21 cellular contexts compared by ENCODE assay signal in the genomic region with DNA sequence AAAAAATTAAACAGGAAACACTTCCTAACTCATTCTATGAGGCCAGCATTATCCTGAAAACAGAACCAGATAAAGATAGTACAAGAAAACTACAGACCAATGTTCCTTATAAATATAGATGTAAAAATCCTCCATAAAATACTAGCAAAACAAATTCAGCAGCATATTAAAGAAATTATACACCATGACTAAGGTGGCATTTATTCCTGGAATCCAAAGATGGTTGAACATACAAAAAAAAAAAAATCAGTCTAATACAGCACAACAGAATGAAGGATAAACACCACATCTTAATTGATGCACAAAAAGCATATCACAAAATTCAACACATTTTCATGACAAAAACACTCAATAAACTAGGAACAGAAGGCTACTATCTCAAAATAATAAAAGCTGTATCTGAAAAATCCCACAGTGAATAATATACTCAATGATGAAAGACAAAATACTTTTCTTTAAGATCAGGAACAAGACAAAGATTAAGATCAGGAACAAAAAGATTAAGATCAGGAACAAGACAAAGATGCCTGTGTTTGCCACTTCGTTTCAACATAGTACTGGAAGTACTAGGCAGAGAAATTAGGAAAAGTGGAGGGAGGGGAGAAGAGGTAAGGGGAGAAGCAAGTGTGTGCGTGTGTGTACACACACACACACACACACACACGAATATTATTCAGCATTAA.
DNase-seq lines count a peak whose midpoint lies in the region; ATAC-seq and TF ChIP-seq lines count a peak whose summit lies in the region.
"Had no signal": no experiment of that assay in that cellular context is flagged by ENCODE, and none has a peak within 500 bp of the region (broad histone marks: within the 10 kb centered on the region; RNA-seq: fewer than 3 reads in every experiment).

No MANE protein-coding gene starts in this region.

- peaks cover 28% of the 10 kb centered on the region for H3K36me3 Mint-ChIP-seq in progenitor cell of endocrine pancreas (ENCODE audit: insufficient read depth)

- H3K4me1 ChIP-seq in GM23248 (ENCODE audit: insufficient read depth) (peaks cover 17% of the 10 kb centered on the region), Panc1 (ENCODE audit: control insufficient read depth, insufficient read depth, low read length) (0 out of 2 replicates have a peak, but pooled peaks cover 2% of the 10 kb centered on the region), OCI-LY7 (ENCODE audit: insufficient read depth, low read length, poor library complexity, severe bottlenecking) (no peaks in the 10 kb centered on the region)
- H3K4me1 ChIP-seq: body of pancreas, Caco-2, pancreas had no signal

- H3K36me3 ChIP-seq in GM23248 (ENCODE audit: low read depth) = peaks cover 3% of the 10 kb centered on the region
- peaks cover 3% of the 10 kb centered on the region for H3K36me3 ChIP-seq in Panc1 (ENCODE audit: control insufficient read depth, insufficient read depth, low read length)
- peaks cover 20% of the 10 kb centered on the region for H3K36me3 ChIP-seq in OCI-LY7 (ENCODE audit: insufficient read depth, low read length)

- 91 to 95% methylated on average over 3 of the region's 3 CpGs for WGBS in GM23248 (ENCODE audit: low coverage in 1 of 2, low lambda C conversion rate in 2 of 2, missing lambda C conversion rate in 2 of 2), 2 experiments

- H4K20me1 ChIP-seq in GM23248 (ENCODE audit: insufficient read depth) (no peaks in the 10 kb centered on the region), OCI-LY7 (ENCODE audit: insufficient read depth, low read length) (no peaks in the 10 kb centered on the region)

- in situ Hi-C loops in GM23248 (cut with MboI) = no loop called here
- in situ Hi-C loops in Panc1 (cut with HindIII; ENCODE audit: low pct_unique_long_range_greater_than_20kb, low sequenced_read_pairs) = no loop called here

- H3F3A ChIP-seq in GM23248 (ENCODE audit: insufficient read depth) = peaks cover 9% of the 10 kb centered on the region; the same call in 1 of the 2 replicates

- no peak overlapping the region for H2AFZ ChIP-seq in GM23248
- H2AFZ ChIP-seq in OCI-LY7 (ENCODE audit: low read length) = no peak overlapping the region

- H3K9ac ChIP-seq in GM23248 = no peak overlapping the region

- H3K4me3 ChIP-seq in GM23248 (no peak overlapping the region), Panc1 (ENCODE audit: low read depth in 2 of 2, low read length in 2 of 2) (no peak overlapping the region), choroid plexus epithelial cell (ENCODE audit: low read depth, low read length) (no peak overlapping the region), OCI-LY7 (ENCODE audit: low read depth, low read length, poor library complexity, severe bottlenecking) (no peak overlapping the region)
- H3K4me3 ChIP-seq: body of pancreas, heart right ventricle, lung, pancreas had no signal

- CTCF ChIA-PET in Panc1 (lab: Charles Lee) (no interaction called here), OCI-LY7 (lab: Charles Lee; ENCODE audit: unreplicated experiment) (no interaction called here)

- H3K27me3 ChIP-seq in GM23248 (replicated peaks; ENCODE audit: insufficient read depth) = no peaks in the 10 kb centered on the region
- H3K27me3 ChIP-seq in Panc1 (ENCODE audit: control insufficient read depth, insufficient read depth, low read length) = no peaks in the 10 kb centered on the region
- H3K27me3 ChIP-seq: body of pancreas, heart right ventricle, pancreas had no signal

- BruUV-seq in Panc1 (replicated peaks; lab: Mats Ljungman, UMichigan) (no TSS peak), OCI-LY7 (replicated peaks; lab: Mats Ljungman, UMichigan) (no TSS peak)

- peak overlapping the region; percentile 25 for H3K27ac Mint-ChIP-seq in progenitor cell of endocrine pancreas
- H3K27ac Mint-ChIP-seq: activated naive CD4-positive, alpha-beta T cell treated with anti-CD3 and anti-CD28 coated beads for 36 hours had no signal

- H3K9me3 ChIP-seq in GM23248 (ENCODE audit: low read depth) (no peaks in the 10 kb centered on the region), Panc1 (ENCODE audit: control insufficient read depth, insufficient read depth, low read depth, low read length) (no peaks in the 10 kb centered on the region), OCI-LY7 (ENCODE audit: low read length) (no peaks in the 10 kb centered on the region)
- H3K9me3 ChIP-seq: body of pancreas, Caco-2, pancreas had no signal

- no peaks in the 10 kb centered on the region for H3K27me3 Mint-ChIP-seq in progenitor cell of endocrine pancreas
- H3K27me3 Mint-ChIP-seq: naive B cell had no signal

- no peaks in the 10 kb centered on the region for H3K9me2 ChIP-seq in GM23248 (ENCODE audit: insufficient read depth)
- no peaks in the 10 kb centered on the region for H3K9me2 ChIP-seq in OCI-LY7 (ENCODE audit: insufficient read depth, low read length)

- peaks cover 8% of the 10 kb centered on the region for H3K4me1 Mint-ChIP-seq in progenitor cell of endocrine pancreas (ENCODE audit: low read depth)

- DNase-seq in GM23248 (peak; percentile 16), Panc1 (ENCODE audit: low read depth, low spot score) (no peak), choroid plexus epithelial cell (ENCODE audit: low read depth) (peak; percentile 22), progenitor cell of endocrine pancreas (ENCODE audit: low spot score, unreplicated experiment) (no peak), OCI-LY7 (ENCODE audit: low spot score) (no peak), amniotic stem cell (lab: John Stamatoyannopoulos, UW) (no peak)
- DNase-seq: activated CD4-positive, alpha-beta T cell treated with anti-CD3 and anti-CD28 coated beads, Interleukin-2, amount 50 U/mL, for 4 hours; activated naive CD4-positive, alpha-beta T cell treated with anti-CD3 and anti-CD28 coated beads for 36 hours; activated T-cell treated with anti-CD3 and anti-CD28 coated beads, Interleukin-2, amount 50 U/mL, for 1 hour; AML-193; body of pancreas; Caco-2; heart right ventricle; Kasumi-1; naive B cell; NCI-H1417 treated with DMSO at 0.1 percent for 48 hours; NCI-H2171 treated with DMSO at 0.1 percent for 48 hours; NCI-H82; pancreas had no signal

- intact Hi-C loops in Panc1 (cut with micrococcal nuclease; ENCODE audit: unreplicated experiment) = no loop called here
- intact Hi-C loops in OCI-LY7 (cut with micrococcal nuclease; ENCODE audit: unreplicated experiment) = no loop called here

- H3K79me2 ChIP-seq in GM23248 (ENCODE audit: insufficient read depth) (peaks cover 8% of the 10 kb centered on the region; the same call in 1 of the 2 replicates), OCI-LY7 (ENCODE audit: insufficient read depth, low read depth, low read length) (no peaks in the 10 kb centered on the region)

- H3K9me3 Mint-ChIP-seq in progenitor cell of endocrine pancreas (ENCODE audit: low read depth) = peaks cover 5% of the 10 kb centered on the region
- H3K9me3 Mint-ChIP-seq: activated naive CD4-positive, alpha-beta T cell treated with anti-CD3 and anti-CD28 coated beads for 36 hours had no signal

- ATAC-seq in Panc1 = peak; percentile 56; the same call in 1 of the 2 replicates
- ATAC-seq in GM19023 (IDR thresholded peaks at IDR 0.05; ENCODE audit: unreplicated experiment) = no peak
- ATAC-seq: body of pancreas, heart right ventricle, pancreas had no signal

- TF ChIP-seq CTCF in Panc1 (IDR thresholded peaks at IDR 0.05) (no peak), choroid plexus epithelial cell (conservative IDR thresholded peaks at IDR 0.05; ENCODE audit: low read depth, low read length) (no peak), progenitor cell of endocrine pancreas (IDR thresholded peaks at IDR 0.05; ENCODE audit: unreplicated experiment) (no peak), OCI-LY7 (conservative IDR thresholded peaks at IDR 0.05; ENCODE audit: low read length) (no peak)

- H3K27ac ChIP-seq in GM23248 (no peak overlapping the region), Panc1 (ENCODE audit: low read length) (no peak overlapping the region), OCI-LY7 (ENCODE audit: low read depth, low read length, poor library complexity, severe bottlenecking) (no peak overlapping the region)
- H3K27ac ChIP-seq: body of pancreas, heart right ventricle, pancreas had no signal

- POLR2A ChIA-PET in Panc1 (lab: Charles Lee) = interaction anchor here (0.6 kb wide), 1 partner anchor 1687 kb away, joined by 3 read pairs; no protein-coding TSS in a partner anchor
- POLR2A ChIA-PET in OCI-LY7 (lab: Charles Lee) = no interaction called here

- H3K4me3 Mint-ChIP-seq in progenitor cell of endocrine pancreas (ENCODE audit: low read depth) = no peak overlapping the region
- H3K4me3 Mint-ChIP-seq: activated naive CD4-positive, alpha-beta T cell treated with anti-CD3 and anti-CD28 coated beads for 36 hours; naive B cell had no signal

- H3K4me2 ChIP-seq in GM23248 (ENCODE audit: unreplicated experiment) = no peak overlapping the region
- H3K4me2 ChIP-seq in OCI-LY7 (ENCODE audit: low read length) = no peak overlapping the region

Comparison
In these comparisons a context has a peak if more than half of its experiments do, and no peak if none do; other contexts are left out.
1. DNase-seq: peak in GM23248 (single experiment) and choroid plexus epithelial cell (single experiment); none in Panc1 (single experiment), progenitor cell of endocrine pancreas (single experiment), OCI-LY7 (single experiment) and amniotic stem cell (single experiment).